In genomic region chr2:40803900-40804299, GRCh38 we compare ENCODE assay signal across 34 cellular contexts.
"Had no signal": no experiment of that assay in that cellular context is flagged by ENCODE, and none has a peak within 500 bp of the region (broad histone marks: within the 10 kb centered on the region; RNA-seq: fewer than 3 reads in every experiment).

No MANE protein-coding gene starts in this region.

- H3K27ac Mint-ChIP-seq: activated naive CD8-positive, alpha-beta T cell; activated T-cell treated with anti-CD3 and anti-CD28 coated beads, Interleukin-2, amount 50 U/mL, for 72 hours; brain; effector memory CD8-positive, alpha-beta T cell; immature natural killer cell; nephron; stimulated activated memory B cell treated with anti-CD40 and anti-IgM and Interleukin-4, amounts not matched to agents 10 μg/mL and 1 μg/mL and 100 μg/mL, for 72 hours; stimulated activated naive CD8-positive, alpha-beta T cell treated with anti-CD3 and anti-CD28 coated beads, Interleukin-15, amount 100 ng/mL, for 72 hours; T-helper 2 cell treated with Interferon-gamma antibody and Interleukin-4, amounts not matched to agents 5 μg/mL and 100 μg/mL, for 36 hours; type B pancreatic cell had no signal

- H3K4me3 Mint-ChIP-seq: activated naive CD8-positive, alpha-beta T cell; activated T-cell treated with anti-CD3 and anti-CD28 coated beads, Interleukin-2, amount 50 U/mL, for 72 hours; brain; effector memory CD8-positive, alpha-beta T cell; immature natural killer cell; nephron; stimulated activated memory B cell treated with anti-CD40 and anti-IgM and Interleukin-4, amounts not matched to agents 10 μg/mL and 1 μg/mL and 100 μg/mL, for 72 hours; stimulated activated naive CD8-positive, alpha-beta T cell treated with anti-CD3 and anti-CD28 coated beads, Interleukin-15, amount 100 ng/mL, for 72 hours; T-helper 2 cell treated with Interferon-gamma antibody and Interleukin-4, amounts not matched to agents 5 μg/mL and 100 μg/mL, for 36 hours; type B pancreatic cell had no signal

- DNase-seq: activated CD4-positive, alpha-beta T cell treated with anti-CD3 and anti-CD28 coated beads for 4 hours; activated CD4-positive, alpha-beta T cell treated with anti-CD3 and anti-CD28 coated beads, Interleukin-2, amount 50 U/mL, for 4 hours; activated CD4-positive, CD25-positive, alpha-beta regulatory T cell; activated naive CD4-positive, alpha-beta T cell; activated T-cell treated with anti-CD3 and anti-CD28 coated beads for 4 hours; activated T-cell treated with anti-CD3 and anti-CD28 coated beads, Interleukin-2, amount 50 U/mL, for 72 hours; anterior cingulate cortex; effector memory CD8-positive, alpha-beta T cell; foreskin fibroblast; heart left ventricle; hypothalamus; immature natural killer cell; kidney; left ventricle myocardium inferior; mucosa of descending colon; posterior cingulate gyrus; sigmoid colon; stimulated activated CD4-positive, alpha-beta T cell treated with anti-CD3 and anti-CD28 coated beads, Interleukin-1b, Interleukin-23, amount 100 ng/mL, for 48 hours; stimulated activated CD4-positive, alpha-beta T cell treated with anti-CD3 and anti-CD28 coated beads, Interleukin-4, amount 100 ng/mL, for 4 hours; stimulated activated CD8-positive, alpha-beta memory T cell treated with anti-CD3 and anti-CD28 coated beads, Interleukin-4, amount 100 ng/mL, for 48 hours; stimulated activated naive CD8-positive, alpha-beta T cell treated with anti-CD3 and anti-CD28 coated beads, Interleukin-15, amount 100 ng/mL, for 72 hours; substantia nigra; T-helper 1 cell had no signal

- H3K36me3 ChIP-seq: heart left ventricle, left ventricle myocardium inferior, sigmoid colon, vagina had no signal

- H3K4me2 ChIP-seq: smooth muscle cell had no signal

- ATAC-seq: activated T-cell treated with anti-CD3 and anti-CD28 coated beads, Interleukin-2, amount 50 U/mL, for 72 hours; effector memory CD8-positive, alpha-beta T cell; esophagus mucosa; heart left ventricle; mucosa of descending colon; stimulated activated memory B cell treated with anti-CD40 and anti-IgM and Interleukin-4, amounts not matched to agents 10 μg/mL and 1 μg/mL and 100 μg/mL, for 72 hours; stimulated activated naive CD8-positive, alpha-beta T cell treated with anti-CD3 and anti-CD28 coated beads, Interleukin-15, amount 100 ng/mL, for 72 hours had no signal

- H3K4me1 Mint-ChIP-seq: brain; immature natural killer cell; nephron; stimulated activated memory B cell treated with anti-CD40 and anti-IgM and Interleukin-4, amounts not matched to agents 10 μg/mL and 1 μg/mL and 100 μg/mL, for 72 hours; stimulated activated naive CD8-positive, alpha-beta T cell treated with anti-CD3 and anti-CD28 coated beads, Interleukin-15, amount 100 ng/mL, for 72 hours had no signal

- H3K27ac ChIP-seq: coronary artery, heart left ventricle, left ventricle myocardium inferior, sigmoid colon, vagina had no signal

- H3K36me3 Mint-ChIP-seq: activated naive CD8-positive, alpha-beta T cell; brain; immature natural killer cell; stimulated activated memory B cell treated with anti-CD40 and anti-IgM and Interleukin-4, amounts not matched to agents 10 μg/mL and 1 μg/mL and 100 μg/mL, for 72 hours; type B pancreatic cell had no signal

- FAIRE-seq: kidney had no signal

- H3K9me3 ChIP-seq: left ventricle myocardium inferior, sigmoid colon, vagina had no signal

- H3K27me3 ChIP-seq: heart left ventricle, sigmoid colon, vagina had no signal

- H3K4me1 ChIP-seq: heart left ventricle, left ventricle myocardium inferior, sigmoid colon, vagina had no signal

- H3K9me3 Mint-ChIP-seq: activated T-cell treated with anti-CD3 and anti-CD28 coated beads, Interleukin-2, amount 50 U/mL, for 72 hours; nephron; stimulated activated memory B cell treated with anti-CD40 and anti-IgM and Interleukin-4, amounts not matched to agents 10 μg/mL and 1 μg/mL and 100 μg/mL, for 72 hours; stimulated activated naive CD8-positive, alpha-beta T cell treated with anti-CD3 and anti-CD28 coated beads, Interleukin-15, amount 100 ng/mL, for 72 hours; T-helper 2 cell treated with Interferon-gamma antibody and Interleukin-4, amounts not matched to agents 5 μg/mL and 100 μg/mL, for 36 hours; type B pancreatic cell had no signal

- H3K4me3 ChIP-seq: coronary artery, heart left ventricle, left ventricle myocardium inferior, lung, mucosa of descending colon, sigmoid colon, smooth muscle cell, vagina had no signal

- H3K27me3 Mint-ChIP-seq: activated naive CD8-positive, alpha-beta T cell; brain; effector memory CD8-positive, alpha-beta T cell; stimulated activated memory B cell treated with anti-CD40 and anti-IgM and Interleukin-4, amounts not matched to agents 10 μg/mL and 1 μg/mL and 100 μg/mL, for 72 hours; stimulated activated naive CD8-positive, alpha-beta T cell treated with anti-CD3 and anti-CD28 coated beads, Interleukin-15, amount 100 ng/mL, for 72 hours; type B pancreatic cell had no signal
